ENCODE assay signal across 20 cellular contexts in genomic region chr2:133490412-133490958, GRCh38.
"Had no signal": no experiment of that assay in that cellular context is flagged by ENCODE, and none has a peak within 500 bp of the region (broad histone marks: within the 10 kb centered on the region; RNA-seq: fewer than 3 reads in every experiment).

No MANE protein-coding gene starts in this region.

- H3K27me3 Mint-ChIP-seq: activated B cell treated with CpG ODN at 0.5 μM for 24 hours; activated CD4-positive, alpha-beta T cell treated with anti-CD3 and anti-CD28 coated beads for 36 hours; activated naive CD8-positive, alpha-beta T cell treated with anti-CD3 and anti-CD28 coated beads, Interleukin-2, amount 10 ng/mL, durations not matched to agents 7 days and 5 days; T-helper 17 cell had no signal

- DNase-seq: activated B cell treated with CpG ODN at 0.5 μM for 24 hours; activated CD4-positive, alpha-beta T cell treated with anti-CD3 and anti-CD28 coated beads for 36 hours; activated CD4-positive, alpha-beta T cell treated with anti-CD3 and anti-CD28 coated beads, Interleukin-2, amount 50 U/mL, for 4 hours; activated CD8-positive, alpha-beta memory T cell treated with anti-CD3 and anti-CD28 coated beads, Interleukin-2, amount 50 U/mL, for 48 hours; activated naive CD4-positive, alpha-beta T cell treated with anti-CD3 and anti-CD28 coated beads for 36 hours; activated naive CD8-positive, alpha-beta T cell treated with anti-CD3 and anti-CD28 coated beads, Interleukin-2, amount 10 ng/mL, durations not matched to agents 7 days and 5 days; activated T-cell treated with anti-CD3 and anti-CD28 coated beads, Interleukin-2, amount 50 U/mL, for 48 hours; amniotic stem cell; cerebellar nuclear complex; kidney; left lung; spleen; stimulated activated CD4-positive, alpha-beta T cell treated with anti-CD3 and anti-CD28 coated beads, Interleukin-4, amount 100 ng/mL, for 24 hours; stimulated activated naive CD4-positive, alpha-beta T cell treated with Interleukin-2 at 50 U/mL for 16 hours; SW 1271; T-helper 17 cell had no signal

- FAIRE-seq: kidney had no signal

- H3K4me3 Mint-ChIP-seq: activated B cell treated with CpG ODN at 0.5 μM for 24 hours; activated CD4-positive, alpha-beta T cell treated with anti-CD3 and anti-CD28 coated beads for 36 hours; activated naive CD4-positive, alpha-beta T cell treated with anti-CD3 and anti-CD28 coated beads for 36 hours; activated naive CD8-positive, alpha-beta T cell treated with anti-CD3 and anti-CD28 coated beads, Interleukin-2, amount 10 ng/mL, durations not matched to agents 7 days and 5 days; T-helper 17 cell; type B pancreatic cell had no signal

- H3K4me3 ChIP-seq: coronary artery, heart right ventricle, left lung, spleen, thoracic aorta had no signal

- H3K27ac ChIP-seq: coronary artery, heart right ventricle, left lung, spleen, thoracic aorta had no signal

- H3K27me3 ChIP-seq: heart right ventricle, left lung, spleen had no signal

- H3K9me3 Mint-ChIP-seq: activated naive CD8-positive, alpha-beta T cell treated with anti-CD3 and anti-CD28 coated beads, Interleukin-2, amount 10 ng/mL, durations not matched to agents 7 days and 5 days; type B pancreatic cell had no signal

- H3K36me3 Mint-ChIP-seq: activated naive CD8-positive, alpha-beta T cell treated with anti-CD3 and anti-CD28 coated beads, Interleukin-2, amount 10 ng/mL, durations not matched to agents 7 days and 5 days; type B pancreatic cell had no signal

- H3K27ac Mint-ChIP-seq: activated B cell treated with CpG ODN at 0.5 μM for 24 hours; activated CD4-positive, alpha-beta T cell treated with anti-CD3 and anti-CD28 coated beads for 36 hours; activated naive CD4-positive, alpha-beta T cell treated with anti-CD3 and anti-CD28 coated beads for 36 hours; activated naive CD8-positive, alpha-beta T cell treated with anti-CD3 and anti-CD28 coated beads, Interleukin-2, amount 10 ng/mL, durations not matched to agents 7 days and 5 days; T-helper 17 cell; type B pancreatic cell had no signal

- H3K9me3 ChIP-seq: heart right ventricle, left lung, spleen, thoracic aorta had no signal

- H3K4me1 ChIP-seq: left lung, spleen had no signal

- H3K4me1 Mint-ChIP-seq: activated B cell treated with CpG ODN at 0.5 μM for 24 hours; activated CD4-positive, alpha-beta T cell treated with anti-CD3 and anti-CD28 coated beads for 36 hours; activated naive CD8-positive, alpha-beta T cell treated with anti-CD3 and anti-CD28 coated beads, Interleukin-2, amount 10 ng/mL, durations not matched to agents 7 days and 5 days; T-helper 17 cell had no signal

- H3K36me3 ChIP-seq: heart right ventricle, left lung, spleen, thoracic aorta had no signal
